Comparison of ENCODE assay signal across 1 cellular context in the genomic region with DNA sequence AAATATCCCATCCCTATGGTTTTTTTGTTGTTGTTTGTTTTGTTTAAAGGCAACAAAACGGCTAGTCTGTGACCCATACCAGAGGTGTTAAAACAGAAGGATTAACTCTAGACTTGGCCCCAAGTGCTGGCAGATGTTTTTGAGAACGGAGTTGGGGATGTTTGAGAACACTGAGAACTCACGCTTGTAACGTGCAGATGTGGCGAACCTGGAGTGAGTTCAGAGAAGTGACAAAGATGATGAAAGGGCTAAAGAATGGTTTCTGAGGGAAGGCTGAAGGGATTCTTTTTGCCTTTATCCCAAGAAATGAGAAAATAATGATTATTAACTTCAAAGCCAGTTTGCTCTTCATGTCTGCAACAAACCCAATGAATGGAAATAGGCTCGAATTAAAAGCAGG.
TF ChIP-seq lines count a peak whose summit lies in the region.

No MANE protein-coding gene starts in this region.

TF ChIP-seq in H1, 55 proteins besides CTCF, POLR2A, EP300 and RAD21:
- TF ChIP-seq TAF1 (IDR thresholded peaks at IDR 0.05; ENCODE audit: low read depth, low read length): no peak
- peak; percentile 65; the same call in 1 of the 2 replicates for TF ChIP-seq ZNF274 (IDR thresholded peaks at IDR 0.05; ENCODE audit: borderline replicate concordance, extremely low read depth, low read length)
